1 cellular context compared by ENCODE assay signal in the genomic region with DNA sequence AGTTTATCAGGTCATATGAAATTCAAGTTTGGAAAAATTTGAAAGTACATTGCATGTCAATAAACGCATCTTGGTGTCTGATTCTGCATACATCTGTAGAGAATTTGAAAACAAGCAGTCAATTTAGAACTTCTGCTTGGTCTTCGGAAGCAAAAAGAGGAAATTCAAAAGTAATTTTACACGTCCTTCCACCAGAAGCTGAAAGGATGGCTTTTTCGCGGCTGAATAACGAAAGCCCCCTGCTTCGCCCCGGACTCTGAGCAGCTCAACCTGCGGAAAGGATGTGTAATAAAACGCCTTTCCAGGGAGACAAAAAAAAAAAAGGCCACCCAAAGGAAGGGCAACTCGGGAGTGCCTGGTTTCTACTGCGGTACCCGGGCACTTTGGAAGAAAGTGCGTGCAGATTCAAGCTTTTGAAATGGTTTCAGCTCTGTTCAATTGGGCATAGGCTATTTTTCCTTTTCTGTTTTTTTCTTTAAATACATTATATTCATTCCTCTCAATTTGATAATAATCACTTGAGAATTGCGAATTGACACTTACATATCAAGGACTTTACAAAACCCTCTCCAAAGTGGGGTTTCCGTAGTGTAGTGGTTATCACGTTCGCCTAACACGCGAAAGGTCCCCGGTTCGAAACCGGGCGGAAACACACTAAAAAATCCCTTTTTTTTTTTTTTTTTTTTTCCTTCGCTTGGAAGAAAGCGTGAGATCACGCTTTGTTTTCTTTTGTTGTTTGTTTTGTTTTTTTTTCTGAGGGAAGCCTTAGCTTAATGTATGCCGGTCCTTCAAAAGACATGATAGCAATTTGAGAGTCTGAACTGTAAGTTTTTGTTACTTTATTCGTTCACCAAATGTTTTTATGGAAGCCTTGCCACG.
TF ChIP-seq lines count a peak whose summit lies in the region.

No MANE protein-coding gene starts in this region.

TF ChIP-seq in HepG2, 621 proteins besides CTCF, POLR2A, EP300 and RAD21 (continued from another document and continues in another):
- TF ChIP-seq, protein P1, sequence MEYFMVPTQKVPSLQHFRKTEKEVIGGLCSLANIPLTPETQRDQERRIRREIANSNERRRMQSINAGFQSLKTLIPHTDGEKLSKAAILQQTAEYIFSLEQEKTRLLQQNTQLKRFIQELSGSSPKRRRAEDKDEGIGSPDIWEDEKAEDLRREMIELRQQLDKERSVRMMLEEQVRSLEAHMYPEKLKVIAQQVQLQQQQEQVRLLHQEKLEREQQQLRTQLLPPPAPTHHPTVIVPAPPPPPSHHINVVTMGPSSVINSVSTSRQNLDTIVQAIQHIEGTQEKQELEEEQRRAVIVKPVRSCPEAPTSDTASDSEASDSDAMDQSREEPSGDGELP (IDR thresholded peaks at IDR 0.05; ENCODE audit: borderline replicate concordance, low read depth), result no peak
- TF ChIP-seq, protein P2, sequence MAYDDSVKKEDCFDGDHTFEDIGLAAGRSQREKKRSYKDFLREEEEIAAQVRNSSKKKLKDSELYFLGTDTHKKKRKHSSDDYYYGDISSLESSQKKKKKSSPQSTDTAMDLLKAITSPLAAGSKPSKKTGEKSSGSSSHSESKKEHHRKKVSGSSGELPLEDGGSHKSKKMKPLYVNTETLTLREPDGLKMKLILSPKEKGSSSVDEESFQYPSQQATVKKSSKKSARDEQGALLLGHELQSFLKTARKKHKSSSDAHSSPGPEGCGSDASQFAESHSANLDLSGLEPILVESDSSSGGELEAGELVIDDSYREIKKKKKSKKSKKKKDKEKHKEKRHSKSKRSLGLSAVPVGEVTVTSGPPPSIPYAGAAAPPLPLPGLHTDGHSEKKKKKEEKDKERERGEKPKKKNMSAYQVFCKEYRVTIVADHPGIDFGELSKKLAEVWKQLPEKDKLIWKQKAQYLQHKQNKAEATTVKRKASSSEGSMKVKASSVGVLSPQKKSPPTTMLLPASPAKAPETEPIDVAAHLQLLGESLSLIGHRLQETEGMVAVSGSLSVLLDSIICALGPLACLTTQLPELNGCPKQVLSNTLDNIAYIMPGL (CRISPR knock-in tag; IDR thresholded peaks at IDR 0.05; ENCODE audit: borderline replicate concordance in 1 of 2, low read depth in 1 of 2), result peak; percentile 96 to 97
- no peak for TF ChIP-seq ZNF121 (CRISPR knock-in tag; IDR thresholded peaks at IDR 0.05)
- TF ChIP-seq ZNF124 (CRISPR knock-in tag; IDR thresholded peaks at IDR 0.05), result no peak
- TF ChIP-seq, protein P3, sequence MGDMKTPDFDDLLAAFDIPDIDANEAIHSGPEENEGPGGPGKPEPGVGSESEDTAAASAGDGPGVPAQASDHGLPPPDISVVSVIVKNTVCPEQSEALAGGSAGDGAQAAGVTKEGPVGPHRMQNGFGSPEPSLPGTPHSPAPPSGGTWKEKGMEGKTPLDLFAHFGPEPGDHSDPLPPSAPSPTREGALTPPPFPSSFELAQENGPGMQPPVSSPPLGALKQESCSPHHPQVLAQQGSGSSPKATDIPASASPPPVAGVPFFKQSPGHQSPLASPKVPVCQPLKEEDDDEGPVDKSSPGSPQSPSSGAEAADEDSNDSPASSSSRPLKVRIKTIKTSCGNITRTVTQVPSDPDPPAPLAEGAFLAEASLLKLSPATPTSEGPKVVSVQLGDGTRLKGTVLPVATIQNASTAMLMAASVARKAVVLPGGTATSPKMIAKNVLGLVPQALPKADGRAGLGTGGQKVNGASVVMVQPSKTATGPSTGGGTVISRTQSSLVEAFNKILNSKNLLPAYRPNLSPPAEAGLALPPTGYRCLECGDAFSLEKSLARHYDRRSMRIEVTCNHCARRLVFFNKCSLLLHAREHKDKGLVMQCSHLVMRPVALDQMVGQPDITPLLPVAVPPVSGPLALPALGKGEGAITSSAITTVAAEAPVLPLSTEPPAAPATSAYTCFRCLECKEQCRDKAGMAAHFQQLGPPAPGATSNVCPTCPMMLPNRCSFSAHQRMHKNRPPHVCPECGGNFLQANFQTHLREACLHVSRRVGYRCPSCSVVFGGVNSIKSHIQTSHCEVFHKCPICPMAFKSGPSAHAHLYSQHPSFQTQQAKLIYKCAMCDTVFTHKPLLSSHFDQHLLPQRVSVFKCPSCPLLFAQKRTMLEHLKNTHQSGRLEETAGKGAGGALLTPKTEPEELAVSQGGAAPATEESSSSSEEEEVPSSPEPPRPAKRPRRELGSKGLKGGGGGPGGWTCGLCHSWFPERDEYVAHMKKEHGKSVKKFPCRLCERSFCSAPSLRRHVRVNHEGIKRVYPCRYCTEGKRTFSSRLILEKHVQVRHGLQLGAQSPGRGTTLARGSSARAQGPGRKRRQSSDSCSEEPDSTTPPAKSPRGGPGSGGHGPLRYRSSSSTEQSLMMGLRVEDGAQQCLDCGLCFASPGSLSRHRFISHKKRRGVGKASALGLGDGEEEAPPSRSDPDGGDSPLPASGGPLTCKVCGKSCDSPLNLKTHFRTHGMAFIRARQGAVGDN (CRISPR knock-in tag; IDR thresholded peaks at IDR 0.05), result no peak
- peak; percentile 69; the same call in 1 of the 2 replicates for TF ChIP-seq DMAP1 (CRISPR knock-in tag; IDR thresholded peaks at IDR 0.05)
- TF ChIP-seq TRIM24 (CRISPR knock-in tag; IDR thresholded peaks at IDR 0.05), result no peak
- no peak for TF ChIP-seq ZNF260 (CRISPR knock-in tag; IDR thresholded peaks at IDR 0.05; ENCODE audit: borderline replicate concordance, low read depth)
- peak; percentile 81; the same call in 1 of the 2 replicates for TF ChIP-seq MAF1 (CRISPR knock-in tag; IDR thresholded peaks at IDR 0.05; ENCODE audit: borderline replicate concordance)
- peak; percentile 48; the same call in 1 of the 2 replicates for TF ChIP-seq PHF21A (CRISPR knock-in tag; IDR thresholded peaks at IDR 0.05)
- TF ChIP-seq NCOR1 (IDR thresholded peaks at IDR 0.05; ENCODE audit: borderline replicate concordance, low read length), result peak; percentile 62; the same call in 1 of the 2 replicates
- TF ChIP-seq KAT8 (CRISPR knock-in tag; IDR thresholded peaks at IDR 0.05), result peak; percentile 72; the same call in 1 of the 2 replicates
- no peak for TF ChIP-seq ZNF788 (CRISPR knock-in tag; IDR thresholded peaks at IDR 0.05; ENCODE audit: borderline replicate concordance)
- TF ChIP-seq ZNF737 (CRISPR knock-in tag; IDR thresholded peaks at IDR 0.05; ENCODE audit: borderline replicate concordance), result no peak
- peak; percentile 34; the same call in 1 of the 2 replicates for TF ChIP-seq ZKSCAN8 (CRISPR knock-in tag; IDR thresholded peaks at IDR 0.05; ENCODE audit: borderline replicate concordance)
- TF ChIP-seq, protein P4, sequence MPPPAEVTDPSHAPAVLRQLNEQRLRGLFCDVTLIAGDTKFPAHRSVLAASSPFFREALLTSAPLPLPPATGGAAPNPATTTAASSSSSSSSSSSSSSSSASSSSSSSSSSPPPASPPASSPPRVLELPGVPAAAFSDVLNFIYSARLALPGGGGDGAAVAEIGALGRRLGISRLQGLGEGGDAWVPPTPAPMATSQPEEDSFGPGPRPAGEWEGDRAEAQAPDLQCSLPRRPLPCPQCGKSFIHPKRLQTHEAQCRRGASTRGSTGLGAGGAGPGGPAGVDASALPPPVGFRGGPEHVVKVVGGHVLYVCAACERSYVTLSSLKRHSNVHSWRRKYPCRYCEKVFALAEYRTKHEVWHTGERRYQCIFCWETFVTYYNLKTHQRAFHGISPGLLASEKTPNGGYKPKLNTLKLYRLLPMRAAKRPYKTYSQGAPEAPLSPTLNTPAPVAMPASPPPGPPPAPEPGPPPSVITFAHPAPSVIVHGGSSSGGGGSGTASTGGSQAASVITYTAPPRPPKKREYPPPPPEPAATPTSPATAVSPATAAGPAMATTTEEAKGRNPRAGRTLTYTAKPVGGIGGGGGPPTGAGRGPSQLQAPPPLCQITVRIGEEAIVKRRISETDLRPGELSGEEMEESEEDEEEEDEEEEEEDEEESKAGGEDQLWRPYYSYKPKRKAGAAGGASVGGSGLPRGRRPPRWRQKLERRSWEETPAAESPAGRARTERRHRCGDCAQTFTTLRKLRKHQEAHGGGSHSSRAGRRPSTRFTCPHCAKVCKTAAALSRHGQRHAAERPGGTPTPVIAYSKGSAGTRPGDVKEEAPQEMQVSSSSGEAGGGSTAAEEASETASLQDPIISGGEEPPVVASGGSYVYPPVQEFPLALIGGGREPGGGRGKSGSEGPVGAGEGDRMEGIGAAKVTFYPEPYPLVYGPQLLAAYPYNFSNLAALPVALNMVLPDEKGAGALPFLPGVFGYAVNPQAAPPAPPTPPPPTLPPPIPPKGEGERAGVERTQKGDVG (CRISPR knock-in tag; IDR thresholded peaks at IDR 0.05; ENCODE audit: borderline replicate concordance), result no peak
- TF ChIP-seq CEBPG (CRISPR knock-in tag; IDR thresholded peaks at IDR 0.05), result no peak
- TF ChIP-seq WIZ (CRISPR knock-in tag; IDR thresholded peaks at IDR 0.05), result no peak
- TF ChIP-seq SAP130 (CRISPR knock-in tag; IDR thresholded peaks at IDR 0.05; ENCODE audit: low read depth), result 0 out of 2 replicates have a peak, but pooled peaks have one; percentile 44
- no peak for TF ChIP-seq ZNF768 (CRISPR knock-in tag; IDR thresholded peaks at IDR 0.05)
- TF ChIP-seq, protein P5, sequence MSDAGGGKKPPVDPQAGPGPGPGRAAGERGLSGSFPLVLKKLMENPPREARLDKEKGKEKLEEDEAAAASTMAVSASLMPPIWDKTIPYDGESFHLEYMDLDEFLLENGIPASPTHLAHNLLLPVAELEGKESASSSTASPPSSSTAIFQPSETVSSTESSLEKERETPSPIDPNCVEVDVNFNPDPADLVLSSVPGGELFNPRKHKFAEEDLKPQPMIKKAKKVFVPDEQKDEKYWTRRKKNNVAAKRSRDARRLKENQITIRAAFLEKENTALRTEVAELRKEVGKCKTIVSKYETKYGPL (CRISPR knock-in tag; IDR thresholded peaks at IDR 0.05), result 0 out of 2 replicates have a peak, but pooled peaks have one; percentile 22
- TF ChIP-seq ATF1 (CRISPR knock-in tag; IDR thresholded peaks at IDR 0.05), result no peak
- TF ChIP-seq, protein P6, sequence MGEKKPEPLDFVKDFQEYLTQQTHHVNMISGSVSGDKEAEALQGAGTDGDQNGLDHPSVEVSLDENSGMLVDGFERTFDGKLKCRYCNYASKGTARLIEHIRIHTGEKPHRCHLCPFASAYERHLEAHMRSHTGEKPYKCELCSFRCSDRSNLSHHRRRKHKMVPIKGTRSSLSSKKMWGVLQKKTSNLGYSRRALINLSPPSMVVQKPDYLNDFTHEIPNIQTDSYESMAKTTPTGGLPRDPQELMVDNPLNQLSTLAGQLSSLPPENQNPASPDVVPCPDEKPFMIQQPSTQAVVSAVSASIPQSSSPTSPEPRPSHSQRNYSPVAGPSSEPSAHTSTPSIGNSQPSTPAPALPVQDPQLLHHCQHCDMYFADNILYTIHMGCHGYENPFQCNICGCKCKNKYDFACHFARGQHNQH (CRISPR knock-in tag; IDR thresholded peaks at IDR 0.05), result peak; percentile 68; the same call in 1 of the 2 replicates
- TF ChIP-seq, protein P7, sequence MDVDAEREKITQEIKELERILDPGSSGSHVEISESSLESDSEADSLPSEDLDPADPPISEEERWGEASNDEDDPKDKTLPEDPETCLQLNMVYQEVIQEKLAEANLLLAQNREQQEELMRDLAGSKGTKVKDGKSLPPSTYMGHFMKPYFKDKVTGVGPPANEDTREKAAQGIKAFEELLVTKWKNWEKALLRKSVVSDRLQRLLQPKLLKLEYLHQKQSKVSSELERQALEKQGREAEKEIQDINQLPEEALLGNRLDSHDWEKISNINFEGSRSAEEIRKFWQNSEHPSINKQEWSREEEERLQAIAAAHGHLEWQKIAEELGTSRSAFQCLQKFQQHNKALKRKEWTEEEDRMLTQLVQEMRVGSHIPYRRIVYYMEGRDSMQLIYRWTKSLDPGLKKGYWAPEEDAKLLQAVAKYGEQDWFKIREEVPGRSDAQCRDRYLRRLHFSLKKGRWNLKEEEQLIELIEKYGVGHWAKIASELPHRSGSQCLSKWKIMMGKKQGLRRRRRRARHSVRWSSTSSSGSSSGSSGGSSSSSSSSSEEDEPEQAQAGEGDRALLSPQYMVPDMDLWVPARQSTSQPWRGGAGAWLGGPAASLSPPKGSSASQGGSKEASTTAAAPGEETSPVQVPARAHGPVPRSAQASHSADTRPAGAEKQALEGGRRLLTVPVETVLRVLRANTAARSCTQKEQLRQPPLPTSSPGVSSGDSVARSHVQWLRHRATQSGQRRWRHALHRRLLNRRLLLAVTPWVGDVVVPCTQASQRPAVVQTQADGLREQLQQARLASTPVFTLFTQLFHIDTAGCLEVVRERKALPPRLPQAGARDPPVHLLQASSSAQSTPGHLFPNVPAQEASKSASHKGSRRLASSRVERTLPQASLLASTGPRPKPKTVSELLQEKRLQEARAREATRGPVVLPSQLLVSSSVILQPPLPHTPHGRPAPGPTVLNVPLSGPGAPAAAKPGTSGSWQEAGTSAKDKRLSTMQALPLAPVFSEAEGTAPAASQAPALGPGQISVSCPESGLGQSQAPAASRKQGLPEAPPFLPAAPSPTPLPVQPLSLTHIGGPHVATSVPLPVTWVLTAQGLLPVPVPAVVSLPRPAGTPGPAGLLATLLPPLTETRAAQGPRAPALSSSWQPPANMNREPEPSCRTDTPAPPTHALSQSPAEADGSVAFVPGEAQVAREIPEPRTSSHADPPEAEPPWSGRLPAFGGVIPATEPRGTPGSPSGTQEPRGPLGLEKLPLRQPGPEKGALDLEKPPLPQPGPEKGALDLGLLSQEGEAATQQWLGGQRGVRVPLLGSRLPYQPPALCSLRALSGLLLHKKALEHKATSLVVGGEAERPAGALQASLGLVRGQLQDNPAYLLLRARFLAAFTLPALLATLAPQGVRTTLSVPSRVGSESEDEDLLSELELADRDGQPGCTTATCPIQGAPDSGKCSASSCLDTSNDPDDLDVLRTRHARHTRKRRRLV (CRISPR knock-in tag; IDR thresholded peaks at IDR 0.05), result no peak
- TF ChIP-seq, protein P8, sequence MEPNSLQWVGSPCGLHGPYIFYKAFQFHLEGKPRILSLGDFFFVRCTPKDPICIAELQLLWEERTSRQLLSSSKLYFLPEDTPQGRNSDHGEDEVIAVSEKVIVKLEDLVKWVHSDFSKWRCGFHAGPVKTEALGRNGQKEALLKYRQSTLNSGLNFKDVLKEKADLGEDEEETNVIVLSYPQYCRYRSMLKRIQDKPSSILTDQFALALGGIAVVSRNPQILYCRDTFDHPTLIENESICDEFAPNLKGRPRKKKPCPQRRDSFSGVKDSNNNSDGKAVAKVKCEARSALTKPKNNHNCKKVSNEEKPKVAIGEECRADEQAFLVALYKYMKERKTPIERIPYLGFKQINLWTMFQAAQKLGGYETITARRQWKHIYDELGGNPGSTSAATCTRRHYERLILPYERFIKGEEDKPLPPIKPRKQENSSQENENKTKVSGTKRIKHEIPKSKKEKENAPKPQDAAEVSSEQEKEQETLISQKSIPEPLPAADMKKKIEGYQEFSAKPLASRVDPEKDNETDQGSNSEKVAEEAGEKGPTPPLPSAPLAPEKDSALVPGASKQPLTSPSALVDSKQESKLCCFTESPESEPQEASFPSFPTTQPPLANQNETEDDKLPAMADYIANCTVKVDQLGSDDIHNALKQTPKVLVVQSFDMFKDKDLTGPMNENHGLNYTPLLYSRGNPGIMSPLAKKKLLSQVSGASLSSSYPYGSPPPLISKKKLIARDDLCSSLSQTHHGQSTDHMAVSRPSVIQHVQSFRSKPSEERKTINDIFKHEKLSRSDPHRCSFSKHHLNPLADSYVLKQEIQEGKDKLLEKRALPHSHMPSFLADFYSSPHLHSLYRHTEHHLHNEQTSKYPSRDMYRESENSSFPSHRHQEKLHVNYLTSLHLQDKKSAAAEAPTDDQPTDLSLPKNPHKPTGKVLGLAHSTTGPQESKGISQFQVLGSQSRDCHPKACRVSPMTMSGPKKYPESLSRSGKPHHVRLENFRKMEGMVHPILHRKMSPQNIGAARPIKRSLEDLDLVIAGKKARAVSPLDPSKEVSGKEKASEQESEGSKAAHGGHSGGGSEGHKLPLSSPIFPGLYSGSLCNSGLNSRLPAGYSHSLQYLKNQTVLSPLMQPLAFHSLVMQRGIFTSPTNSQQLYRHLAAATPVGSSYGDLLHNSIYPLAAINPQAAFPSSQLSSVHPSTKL (CRISPR knock-in tag; IDR thresholded peaks at IDR 0.05), result peak; percentile 39
- no peak for TF ChIP-seq REXO4 (CRISPR knock-in tag; IDR thresholded peaks at IDR 0.05; ENCODE audit: borderline replicate concordance)
- TF ChIP-seq THAP11 (CRISPR knock-in tag; IDR thresholded peaks at IDR 0.05), result peak; percentile 61
